Comparison of ENCODE assay signal across 21 cellular contexts in genomic region chr1:97084566-97084965, GRCh38.
"Had no signal": no experiment of that assay in that cellular context is flagged by ENCODE, and none has a peak within 500 bp of the region (broad histone marks: within the 10 kb centered on the region; RNA-seq: fewer than 3 reads in every experiment).

No MANE protein-coding gene starts in this region.

- H3K4me1 Mint-ChIP-seq: activated CD4-positive, alpha-beta T cell treated with anti-CD3 and anti-CD28 coated beads, Interleukin-2, amount 10 ng/mL, durations not matched to agents 7 days and 5 days; activated naive CD4-positive, alpha-beta T cell treated with anti-CD3 and anti-CD28 coated beads, Interleukin-2, amount 10 ng/mL, durations not matched to agents 7 days and 5 days; activated naive CD8-positive, alpha-beta T cell treated with anti-CD3 and anti-CD28 coated beads, Interleukin-2, amount 50 U/mL, for 24 hours; nephron; stimulated activated naive B cell treated with anti-CD40 and anti-IgM and Interleukin-4, amounts not matched to agents 10 μg/mL and 1 μg/mL and 100 μg/mL, for 72 hours had no signal

- H3K4me3 Mint-ChIP-seq: activated CD4-positive, alpha-beta T cell treated with anti-CD3 and anti-CD28 coated beads, Interleukin-2, amount 10 ng/mL, durations not matched to agents 7 days and 5 days; activated naive CD4-positive, alpha-beta T cell treated with anti-CD3 and anti-CD28 coated beads, Interleukin-2, amount 10 ng/mL, durations not matched to agents 7 days and 5 days; activated naive CD8-positive, alpha-beta T cell treated with anti-CD3 and anti-CD28 coated beads, Interleukin-2, amount 50 U/mL, for 24 hours; activated T-cell treated with anti-CD3 and anti-CD28 coated beads, Interleukin-2, amount 50 U/mL, for 4 hours; mesothelial cell of epicardium; nephron; stimulated activated naive B cell treated with anti-CD40 and anti-IgM and Interleukin-4, amounts not matched to agents 10 μg/mL and 1 μg/mL and 100 μg/mL, for 72 hours had no signal

- DNase-seq: activated CD4-positive, alpha-beta T cell treated with anti-CD3 and anti-CD28 coated beads, Interleukin-2, amount 10 ng/mL, durations not matched to agents 7 days and 5 days; activated CD8-positive, alpha-beta memory T cell treated with anti-CD3 and anti-CD28 coated beads, Interleukin-2, amount 50 U/mL, for 4 hours; activated effector memory CD4-positive, alpha-beta T cell treated with Interleukin-2 at 50 U/mL for 16 hours; activated naive CD4-positive, alpha-beta T cell treated with anti-CD3 and anti-CD28 coated beads, Interleukin-2, amount 10 ng/mL, durations not matched to agents 7 days and 5 days; activated naive CD8-positive, alpha-beta T cell treated with anti-CD3 and anti-CD28 coated beads, Interleukin-2, amount 50 U/mL, for 24 hours; activated T-cell treated with anti-CD3 and anti-CD28 coated beads, Interleukin-2, amount 50 U/mL, for 4 hours; cortex of kidney; foreskin keratinocyte; glutamatergic neuron; hippocampal formation; islet precursor cell; lower lobe of right lung; nucleus accumbens; posterior cingulate gyrus; stimulated activated naive B cell treated with anti-CD40 and anti-IgM and Interleukin-4, amounts not matched to agents 10 μg/mL and 1 μg/mL and 100 μg/mL, for 72 hours; T-helper 9 cell; thyroid gland had no signal

- H3K27ac Mint-ChIP-seq: activated CD4-positive, alpha-beta T cell treated with anti-CD3 and anti-CD28 coated beads, Interleukin-2, amount 10 ng/mL, durations not matched to agents 7 days and 5 days; activated naive CD4-positive, alpha-beta T cell treated with anti-CD3 and anti-CD28 coated beads, Interleukin-2, amount 10 ng/mL, durations not matched to agents 7 days and 5 days; activated naive CD8-positive, alpha-beta T cell treated with anti-CD3 and anti-CD28 coated beads, Interleukin-2, amount 50 U/mL, for 24 hours; mesothelial cell of epicardium; nephron; stimulated activated naive B cell treated with anti-CD40 and anti-IgM and Interleukin-4, amounts not matched to agents 10 μg/mL and 1 μg/mL and 100 μg/mL, for 72 hours had no signal

- H3K36me3 ChIP-seq: ascending aorta, breast epithelium, lower lobe of right lung, thyroid gland had no signal

- H3K9me3 ChIP-seq: ascending aorta, breast epithelium, lower lobe of right lung, thyroid gland had no signal

- H3K27ac ChIP-seq: ascending aorta, breast epithelium, foreskin keratinocyte, lower lobe of right lung, thyroid gland had no signal

- H3K27me3 Mint-ChIP-seq: activated CD4-positive, alpha-beta T cell treated with anti-CD3 and anti-CD28 coated beads, Interleukin-2, amount 10 ng/mL, durations not matched to agents 7 days and 5 days; activated naive CD4-positive, alpha-beta T cell treated with anti-CD3 and anti-CD28 coated beads, Interleukin-2, amount 10 ng/mL, durations not matched to agents 7 days and 5 days; activated naive CD8-positive, alpha-beta T cell treated with anti-CD3 and anti-CD28 coated beads, Interleukin-2, amount 50 U/mL, for 24 hours; stimulated activated naive B cell treated with anti-CD40 and anti-IgM and Interleukin-4, amounts not matched to agents 10 μg/mL and 1 μg/mL and 100 μg/mL, for 72 hours had no signal

- H3K27me3 ChIP-seq: ascending aorta, breast epithelium, foreskin keratinocyte, thyroid gland had no signal

- H3K4me3 ChIP-seq: ascending aorta, breast epithelium, lower lobe of right lung, thyroid gland had no signal

- H3K4me1 ChIP-seq: ascending aorta, breast epithelium, lower lobe of right lung, thyroid gland had no signal

- H3K36me3 Mint-ChIP-seq: mesothelial cell of epicardium; stimulated activated naive B cell treated with anti-CD40 and anti-IgM and Interleukin-4, amounts not matched to agents 10 μg/mL and 1 μg/mL and 100 μg/mL, for 72 hours had no signal

- H3K9me3 Mint-ChIP-seq: activated CD4-positive, alpha-beta T cell treated with anti-CD3 and anti-CD28 coated beads, Interleukin-2, amount 10 ng/mL, durations not matched to agents 7 days and 5 days; activated naive CD4-positive, alpha-beta T cell treated with anti-CD3 and anti-CD28 coated beads, Interleukin-2, amount 10 ng/mL, durations not matched to agents 7 days and 5 days; activated naive CD8-positive, alpha-beta T cell treated with anti-CD3 and anti-CD28 coated beads, Interleukin-2, amount 50 U/mL, for 24 hours; activated T-cell treated with anti-CD3 and anti-CD28 coated beads, Interleukin-2, amount 50 U/mL, for 4 hours; mesothelial cell of epicardium; nephron; stimulated activated naive B cell treated with anti-CD40 and anti-IgM and Interleukin-4, amounts not matched to agents 10 μg/mL and 1 μg/mL and 100 μg/mL, for 72 hours had no signal
